ENCODE assay signal across 8 cellular contexts in genomic region chr10:27285093-27285492, GRCh38. TPM values are rescaled to one million over a fixed set of nuclear protein-coding genes. Genes with fewer than 3 reads are reported as not detected.
DNase-seq lines count a peak whose midpoint lies in the region; ATAC-seq lines count a peak whose summit lies in the region.

No MANE protein-coding gene starts in this region.

- peak; percentile 0 for DNase-seq in NCI-H2227 treated with DMSO at 0.1 percent for 48 hours (lab: John Stamatoyannopoulos, UW)
- DNase-seq in NCI-H2227 (lab: John Stamatoyannopoulos, UW; ENCODE audit: unreplicated experiment): no peak
- DNase-seq in RPMI7951 (ENCODE audit: low read depth): peak; percentile 22
- peak; percentile 4 for DNase-seq in effector CD4-positive, alpha-beta T cell
- peak; percentile 24 for DNase-seq in stimulated activated CD4-positive, alpha-beta T cell treated with anti-CD3 and anti-CD28 coated beads, Interleukin-2, amount 100 ng/mL, for 24 hours

- ATAC-seq in GM18517 (IDR thresholded peaks at IDR 0.05; ENCODE audit: unreplicated experiment): no peak
- ATAC-seq in GM19023 (IDR thresholded peaks at IDR 0.05; ENCODE audit: unreplicated experiment): no peak
- ATAC-seq in GM21528 (IDR thresholded peaks at IDR 0.05; ENCODE audit: low FRiP score, unreplicated experiment): no peak

RNA-seq across cellular contexts. Expression of gene ACBD5, which starts 44.5 kb away (rescaled TPM):
- total RNA-seq in RPMI7951 (2014; rRNA removed; shearing (Covaris generic)): 28.2 and 29.1 TPM in 2 replicates
